ENCODE assay signal across 9 cellular contexts in the genomic region with DNA sequence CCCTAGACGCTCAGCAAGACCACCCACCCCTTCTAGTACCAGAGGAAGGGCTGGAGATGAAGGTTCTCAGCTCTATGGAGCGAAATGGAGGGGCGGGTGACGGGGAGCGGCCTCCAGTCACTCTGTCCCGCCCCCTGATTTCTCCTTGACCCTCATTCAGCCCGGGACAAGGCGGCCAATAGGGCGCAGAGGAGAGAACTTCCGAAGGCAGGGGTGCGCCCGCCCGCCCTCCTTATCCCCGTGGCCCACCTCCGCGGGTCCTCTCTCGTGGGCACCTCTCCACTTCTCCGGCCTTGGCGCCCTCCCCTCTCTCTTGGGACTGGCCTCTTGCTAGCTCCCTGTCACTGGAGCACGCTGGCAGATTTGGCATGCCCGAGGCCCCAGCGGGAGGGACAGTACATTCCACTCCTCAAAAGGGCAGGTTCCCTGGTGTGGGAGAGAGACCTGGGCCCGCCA. TPM values are rescaled to one million over a fixed set of nuclear protein-coding genes. Genes with fewer than 3 reads are reported as not detected.
DNase-seq lines count a peak whose midpoint lies in the region; ATAC-seq, FAIRE-seq and TF ChIP-seq lines count a peak whose summit lies in the region.
"Had no signal": no experiment of that assay in that cellular context is flagged by ENCODE, and none has a peak within 500 bp of the region (broad histone marks: within the 10 kb centered on the region; RNA-seq: fewer than 3 reads in every experiment).

No MANE protein-coding gene starts in this region.

- H3K27me3 Mint-ChIP-seq in CD8-positive, alpha-beta memory T cell = peaks cover 0 to 3% of the 10 kb centered on the region in 2 donors

- H2BK120ac ChIP-seq in IMR-90 (ENCODE audit: low read depth, low read length) (no peak overlapping the region), H1 (replicated peaks; ENCODE audit: low read depth, low read length) (no peak overlapping the region)

- DNase-seq in CD8-positive, alpha-beta memory T cell = no peak
- DNase-seq in IMR-90 = no peak
- DNase-seq in H1 (ENCODE audit: low read depth in 1 of 2, low spot score in 2 of 2) = peak in 1 of 2 experiments; percentile 53
- DNase-seq in NCI-H1417 treated with DMSO at 0.1 percent for 48 hours (lab: John Stamatoyannopoulos, UW) = no peak
- no peak for DNase-seq in activated gamma-delta T cell treated with Interleukin-2 at 50 U/mL for 16 hours
- DNase-seq in NOMO-1 treated with dmso at 0.1 percent for 144 hours (lab: John Stamatoyannopoulos, UW; ENCODE audit: unreplicated experiment) = no peak
- DNase-seq: NCI-H1694 had no signal

- H3K4me2 ChIP-seq in IMR-90 (ENCODE audit: low read depth, low read length) = no peak overlapping the region
- H3K4me2 ChIP-seq in H1 (ENCODE audit: insufficient read depth in 1 of 2, low read depth in 2 of 2, low read length in 2 of 2) = peak overlapping the region; percentile 88 to 89

- H2BK15ac ChIP-seq in IMR-90 (ENCODE audit: low read depth, low read length) (no peak overlapping the region), H1 (ENCODE audit: low read length) (no peak overlapping the region)

- H3K14ac ChIP-seq in IMR-90 (replicated peaks; ENCODE audit: low read depth, low read length) (no peak overlapping the region), H1 (ENCODE audit: insufficient read length) (no peak overlapping the region)

- H2BK12ac ChIP-seq in H1 (ENCODE audit: low read depth, low read length) = no peak overlapping the region

- dilution Hi-C loops in IMR-90 (cut with HindIII; ENCODE audit: low sequenced_read_pairs, unreplicated experiment) = no loop called here

- H3K9ac ChIP-seq in IMR-90 (ENCODE audit: low read depth, low read length) (no peak overlapping the region), H1 (replicated peaks in 1 of 4; ENCODE audit: extremely low read depth in 1 of 4, low read depth in 3 of 4, low read length in 3 of 4) (no peak overlapping the region)

- TF ChIP-seq CTCF in IMR-90 (conservative IDR thresholded peaks at IDR 0.05; ENCODE audit: low read depth, low read length) = no peak
- no peak for TF ChIP-seq CTCF in H1 (IDR thresholded peaks at IDR 0.05; ENCODE audit: control extremely low read depth in 1 of 3, insufficient read depth in 1 of 3, low read depth in 1 of 3, low read length in 3 of 3)

- H3K79me1 ChIP-seq in IMR-90 (ENCODE audit: low read depth in 1 of 2, low read length in 2 of 2) (peaks cover 0 to 10% of the 10 kb centered on the region in 2 experiments; a peak in 2 of 4 replicates), H1 (ENCODE audit: low read depth, low read length) (no peaks in the 10 kb centered on the region; the same call in 1 of the 2 replicates)

- no TSS peak for BruUV-seq in IMR-90 (replicated peaks; lab: Mats Ljungman, UMichigan)

- H2AFZ ChIP-seq in IMR-90 (replicated peaks; ENCODE audit: low read length, poor library complexity) (peak overlapping the region; percentile 93), H1 (ENCODE audit: low read length) (no peak overlapping the region), neuron (ENCODE audit: low read depth, low read length) (peak overlapping the region; percentile 88)

- no peaks in the 10 kb centered on the region for H3K9me3 Mint-ChIP-seq in CD8-positive, alpha-beta memory T cell

- H2AK5ac ChIP-seq in IMR-90 (ENCODE audit: low read depth, low read length) (no peak overlapping the region), H1 (ENCODE audit: low read depth, low read length) (no peak overlapping the region)

- peaks cover 9% of the 10 kb centered on the region for H3K4me1 ChIP-seq in CD8-positive, alpha-beta memory T cell (ENCODE audit: insufficient read depth, low read length)
- H3K4me1 ChIP-seq in IMR-90 (ENCODE audit: control insufficient read depth, insufficient read depth, low read length) = peaks cover 3% of the 10 kb centered on the region; the same call in 1 of the 2 replicates
- H3K4me1 ChIP-seq in H1 (replicated peaks in 1 of 4; ENCODE audit: control insufficient read depth in 3 of 4, insufficient read depth in 4 of 4, low read length in 3 of 4) = peaks cover 8 to 23% (median 15%) of the 10 kb centered on the region in 4 experiments
- H3K4me1 ChIP-seq in neuron (ENCODE audit: insufficient read depth, low read length) = peaks cover 12% of the 10 kb centered on the region

- H4K5ac ChIP-seq in IMR-90 (ENCODE audit: low read depth, low read length) (no peak overlapping the region), H1 (ENCODE audit: insufficient read length, low read depth, low read length) (no peak overlapping the region)

- no peak overlapping the region for H2AK9ac ChIP-seq in IMR-90 (replicated peaks; ENCODE audit: low read depth, low read length, poor library complexity)

- H3K79me2 ChIP-seq in H1 (ENCODE audit: control insufficient read depth in 1 of 2, insufficient read depth in 2 of 2, low read length in 2 of 2) = peaks cover 0 to 18% of the 10 kb centered on the region in 2 experiments; a peak in 2 of 4 replicates

- H4K91ac ChIP-seq in IMR-90 (ENCODE audit: insufficient read depth, low read depth, low read length) (no peak overlapping the region), H1 (replicated peaks; ENCODE audit: insufficient read length, low read length) (no peak overlapping the region)

- in situ Hi-C loops in IMR-90 (cut with MboI; ENCODE audit: low sequenced_read_pairs) = no loop called here

- TF ChIP-seq POLR2A in IMR-90 (IDR thresholded peaks at IDR 0.05; ENCODE audit: low read depth, low read length) = no peak
- TF ChIP-seq POLR2A in H1 (IDR thresholded peaks at IDR 0.05; ENCODE audit: control extremely low read depth in 1 of 2, low read depth in 2 of 2, low read length in 2 of 2) = no peak

- H3K4me3 ChIP-seq in CD8-positive, alpha-beta memory T cell (ENCODE audit: low read length) = no peak overlapping the region
- H3K4me3 ChIP-seq in IMR-90 (ENCODE audit: insufficient read depth, low read depth, low read length) = no peak overlapping the region
- peak overlapping the region; percentile 39 to 81 (median 47) for H3K4me3 ChIP-seq in H1 (ENCODE audit: extremely low read depth in 1 of 4, insufficient read depth in 2 of 4, low read depth in 3 of 4, low read length in 4 of 4)
- H3K4me3 ChIP-seq in neuron (ENCODE audit: low read length) = peak overlapping the region; percentile 26

- H2BK20ac ChIP-seq in IMR-90 (ENCODE audit: low read depth, low read length) (no peak overlapping the region), H1 (ENCODE audit: low read length) (no peak overlapping the region)

- H3K4me1 Mint-ChIP-seq in CD8-positive, alpha-beta memory T cell = peaks cover 18 to 33% (median 33%) of the 10 kb centered on the region in 3 donors

- peaks cover 0 to 23% (median 1%) of the 10 kb centered on the region in 3 donors for H3K36me3 Mint-ChIP-seq in CD8-positive, alpha-beta memory T cell

- H3K18ac ChIP-seq in IMR-90 (ENCODE audit: low read depth, low read length) = no peak overlapping the region
- H3K18ac ChIP-seq in H1 (ENCODE audit: extremely low read depth, low read length) = peak overlapping the region; percentile 78

- TF ChIP-seq RAD21 in IMR-90 (IDR thresholded peaks at IDR 0.05; ENCODE audit: low read length) (no peak), H1 (IDR thresholded peaks at IDR 0.05 in 1 of 2, conservative IDR thresholded peaks at IDR 0.05 in 1 of 2; ENCODE audit: low read depth in 2 of 2, low read length in 2 of 2) (no peak)

- no peaks in the 10 kb centered on the region for H3K36me3 ChIP-seq in CD8-positive, alpha-beta memory T cell (ENCODE audit: insufficient read depth, low read length)
- H3K36me3 ChIP-seq in IMR-90 (ENCODE audit: control insufficient read depth, insufficient read depth, low read length) (no peaks in the 10 kb centered on the region), H1 (ENCODE audit: control insufficient read depth in 2 of 4, insufficient read depth in 4 of 4, low read length in 3 of 4) (no peaks in the 10 kb centered on the region), neuron (ENCODE audit: insufficient read depth, low read length) (no peaks in the 10 kb centered on the region)

- no peak for TF ChIP-seq EP300 in H1 (IDR thresholded peaks at IDR 0.05; ENCODE audit: borderline replicate concordance in 1 of 2, low read depth in 2 of 2, low read length in 2 of 2)

- H3K56ac ChIP-seq in IMR-90 (ENCODE audit: extremely low read depth, insufficient read depth, low read length) (no peak overlapping the region), H1 (replicated peaks; ENCODE audit: insufficient read length, low read depth, low read length) (no peak overlapping the region)

- no peak overlapping the region for H3K27ac ChIP-seq in CD8-positive, alpha-beta memory T cell (ENCODE audit: low read depth, low read length)
- H3K27ac ChIP-seq in IMR-90 (ENCODE audit: insufficient read depth, low read length) (no peak overlapping the region), H1 (ENCODE audit: low read depth, low read length) (no peak overlapping the region)

- ATAC-seq in IMR-90 (ENCODE audit: low read depth) (no peak), GM18909 (IDR thresholded peaks at IDR 0.05; ENCODE audit: poor library complexity, unreplicated experiment) (no peak)

- CTCF ChIA-PET in CD8-positive, alpha-beta memory T cell (lab: Charles Lee) = interaction anchor here (0.6 to 5.6 kb wide), 5 partner anchors 18 to 98 kb away, joined by 3 to 32 read pairs (median 4); a partner anchor contains a TSS
- CTCF ChIA-PET in IMR-90 (lab: Yijun Ruan, JAX) (no interaction called here), H1 (lab: Charles Lee; ENCODE audit: partially characterized antibody) (interaction anchor here (0.6 to 4.6 kb wide), 15 partner anchors 9 to 81 kb away, joined by 3 to 47 read pairs (median 4); no protein-coding TSS in a partner anchor)

- H4K8ac ChIP-seq in IMR-90 (ENCODE audit: low read depth in 2 of 2, low read length in 2 of 2) (no peak overlapping the region), H1 (ENCODE audit: extremely low read depth, insufficient read depth, low read length) (no peak overlapping the region; the same call in 1 of the 2 replicates)

- intact Hi-C loops in IMR-90 (cut with micrococcal nuclease) = loop anchor here (2.0 to 10.0 kb wide), 2 partner anchors 61 to 159 kb away; a partner anchor contains a TSS

- H3K9me3 ChIP-seq in CD8-positive, alpha-beta memory T cell (ENCODE audit: low read length) = no peaks in the 10 kb centered on the region
- H3K9me3 ChIP-seq in IMR-90 (ENCODE audit: control insufficient read depth, insufficient read depth, low read length) = no peaks in the 10 kb centered on the region
- H3K9me3 ChIP-seq in H1 (ENCODE audit: insufficient read depth in 2 of 2, low read depth in 1 of 2, low read length in 1 of 2) = no peaks in the 10 kb centered on the region
- H3K9me3 ChIP-seq in neuron (ENCODE audit: low read length) = no peaks in the 10 kb centered on the region

- H2BK5ac ChIP-seq in IMR-90 (ENCODE audit: low read depth, low read length, poor library complexity, severe bottlenecking) (no peak overlapping the region), H1 (ENCODE audit: low read depth, low read length) (no peak overlapping the region)

- H3K4ac ChIP-seq in IMR-90 (ENCODE audit: low read depth, low read length) = no peak overlapping the region
- no peak overlapping the region for H3K4ac ChIP-seq in H1 (replicated peaks; ENCODE audit: insufficient read length, low read depth, low read length)

- POLR2A ChIA-PET in CD8-positive, alpha-beta memory T cell (lab: Charles Lee) = interaction anchor here (0.9 to 1.6 kb wide), 4 partner anchors 17 to 98 kb away, joined by 3 to 6 read pairs (median 4); a partner anchor contains a TSS
- POLR2A ChIA-PET in IMR-90 (lab: Charles Lee; ENCODE audit: unreplicated experiment) = no interaction called here
- POLR2A ChIA-PET in H1 (lab: Charles Lee; ENCODE audit: partially characterized antibody) = interaction anchor here (1.3 to 2.9 kb wide), 5 partner anchors 10 to 98 kb away, joined by 3 to 10 read pairs (median 4); a partner anchor contains a TSS

- WGBS in IMR-90 (ENCODE audit: extremely low coverage in 2 of 2, insufficient read length in 1 of 2), 2 experiments = 60% methylated on average over 5 of the region's 23 CpGs; no CpG with 5 or more reads in 1 of the 2 experiments
- WGBS in H1 (ENCODE audit: extremely low coverage in 1 of 2, insufficient coverage in 1 of 2, insufficient read length in 1 of 2, insufficient replicate concordance in 2 of 2, low coverage in 1 of 2, low lambda C conversion rate in 2 of 2, missing lambda C conversion rate in 1 of 2), 2 experiments = 0% methylated on average over 1 of the region's 23 CpGs; no CpG with 5 or more reads in 1 of the 2 experiments

- 0 out of 2 replicates have a peak, but pooled peaks cover 3% of the 10 kb centered on the region for H4K20me1 ChIP-seq in IMR-90 (ENCODE audit: insufficient read depth, low read length)
- H4K20me1 ChIP-seq in H1 (replicated peaks in 1 of 2; ENCODE audit: control insufficient read depth in 1 of 2, insufficient read depth in 2 of 2, low read length in 2 of 2) = no peaks in the 10 kb centered on the region

- peaks cover 6% of the 10 kb centered on the region; the same call in 1 of the 2 replicates for H3K9me1 ChIP-seq in IMR-90 (ENCODE audit: insufficient read depth, low read length)

- peaks cover 9% of the 10 kb centered on the region; the same call in 1 of the 2 replicates for H3K23me2 ChIP-seq in H1 (ENCODE audit: low read depth, low read length)

- peak overlapping the region in 5 of 8 donors; percentile 21 to 91 (median 74) for H3K27ac Mint-ChIP-seq in CD8-positive, alpha-beta memory T cell

- no peak for FAIRE-seq in H1 (lab: Jason Lieb, UNC)

- H3K27me3 ChIP-seq in CD8-positive, alpha-beta memory T cell (ENCODE audit: insufficient read depth, low read length, poor library complexity, severe bottlenecking) = no peaks in the 10 kb centered on the region
- H3K27me3 ChIP-seq in IMR-90 (ENCODE audit: control insufficient read depth, insufficient read depth, low read length) (no peaks in the 10 kb centered on the region), H1 (replicated peaks in 1 of 4; ENCODE audit: control insufficient read depth in 3 of 4, extremely low read depth in 1 of 4, insufficient read depth in 3 of 4, low read length in 3 of 4) (peaks cover 0 to 10% (median 8%) of the 10 kb centered on the region in 4 experiments; a peak in 3 of 7 replicates), neuron (ENCODE audit: insufficient read depth, low read length) (no peaks in the 10 kb centered on the region)

- no peak overlapping the region for H3K23ac ChIP-seq in IMR-90 (ENCODE audit: low read depth, low read length)
- no peak overlapping the region for H3K23ac ChIP-seq in H1 (ENCODE audit: insufficient read length)

- peak overlapping the region; percentile 69 to 99 (median 98) for H3K4me3 Mint-ChIP-seq in CD8-positive, alpha-beta memory T cell

RNA-seq across cellular contexts. Expression of a gene that starts 1.1 kb away (rescaled TPM):
- total RNA-seq in CD8-positive, alpha-beta memory T cell = 100 to 1,000 TPM; 122 to 125 TPM
- 229 TPM for polyA plus RNA-seq in CD8-positive, alpha-beta memory T cell
- 14.2 and 19.0 TPM in 2 replicates for total RNA-seq in IMR-90 (2012; rRNA removed)
- polyA plus RNA-seq in IMR-90 (2012; rRNA removed) = 13.9 and 16.2 TPM in 2 replicates
- 10.4 and 13.4 TPM in 2 replicates for polyA plus RNA-seq in IMR-90 (2012; cell fraction: cytosol; rRNA removed)
- 6.4 and 11.3 TPM in 2 replicates for polyA plus RNA-seq in IMR-90 (2012; cell fraction: nucleus; rRNA removed; ENCODE audit: low replicate concordance)
- total RNA-seq in H1 (2021; fragmentation: NEBNext Ultra II Directional; extraction: Animal tissue kit (Norgen Biotek cat#: 25700)) = 27.9 and 31.0 TPM in 2 replicates
- polyA plus RNA-seq in H1 (2011; rRNA removed) = 38.6 and 42.6 TPM in 2 replicates
- 33.9 TPM for polyA plus RNA-seq in H1 (2011; cell fraction: cytosol; rRNA removed)
- polyA plus RNA-seq in H1 (2011; cell fraction: nucleus; rRNA removed) = 38.3 TPM
- polyA plus RNA-seq in H1 (2012, experiment 1 of 2) = 26.0 to 42.9 TPM (median 35.3 TPM) in 4 replicates
- 16.3 TPM for polyA plus RNA-seq in H1 (2012, experiment 2 of 2)
- polyA plus RNA-seq in H1 (2013, experiment 1 of 2) = 45.2 TPM
- 44.9 TPM for polyA plus RNA-seq in H1 (2013, experiment 2 of 2)
- polyA minus RNA-seq in H1 (2011; rRNA and poly(A)+ RNA removed) = 42.3 and 64.6 TPM in 2 replicates
- 21.2 TPM for polyA minus RNA-seq in H1 (2011; cell fraction: cytosol; rRNA and poly(A)+ RNA removed)
- polyA minus RNA-seq in H1 (2011; cell fraction: nucleus; rRNA and poly(A)+ RNA removed) = 20.5 TPM

Comparison
In these comparisons a context has a peak if more than half of its experiments do, and no peak if none do; other contexts are left out.
1. H3K4me3 ChIP-seq: peak in H1 (4 of 4) and neuron (single experiment); none in CD8-positive, alpha-beta memory T cell (single experiment) and IMR-90 (single experiment).